ENCODE assay signal across 26 cellular contexts in genomic region chr4:154959756-154960155, GRCh38.
"Had no signal": no experiment of that assay in that cellular context is flagged by ENCODE, and none has a peak within 500 bp of the region (broad histone marks: within the 10 kb centered on the region; RNA-seq: fewer than 3 reads in every experiment).

No MANE protein-coding gene starts in this region.

- DNase-seq: stimulated activated CD4-positive, alpha-beta T cell treated with anti-CD3 and anti-CD28 coated beads, Interleukin-2, amount 100 ng/mL, for 48 hours; stimulated activated CD4-positive, alpha-beta T cell treated with anti-CD3 and anti-CD28 coated beads, Interleukin-4, amount 100 ng/mL, for 1 hour; stimulated activated CD4-positive, alpha-beta T cell treated with anti-CD3 and anti-CD28 coated beads, Interleukin-4, amount 100 ng/mL, for 24 hours; stimulated activated CD4-positive, alpha-beta T cell treated with anti-CD3 and anti-CD28 coated beads, Interleukin-4, amount 100 ng/mL, for 4 hours; stimulated activated CD8-positive, alpha-beta memory T cell treated with anti-CD3 and anti-CD28 coated beads, Interleukin-4, amount 100 ng/mL, for 48 hours; stimulated activated naive B cell treated with anti-CD40 and anti-IgM and Interleukin-4, amounts not matched to agents 10 μg/mL and 1 μg/mL and 100 μg/mL, for 72 hours; stimulated activated naive CD4-positive, alpha-beta T cell; stimulated activated naive CD4-positive, alpha-beta T cell treated with Interleukin-2 at 50 U/mL for 16 hours; stimulated activated naive CD8-positive, alpha-beta T cell treated with anti-CD3 and anti-CD28 coated beads, Interleukin-15, amount 100 ng/mL, for 72 hours; stimulated activated naive CD8-positive, alpha-beta T cell treated with anti-CD3 and anti-CD28 coated beads, Interleukin-15, Interleukin-2, amounts not matched to agents 100 U/mL and 50 U/mL, for 24 hours; trophoblast cell; upper lobe of left lung; upper lobe of right lung; uterus had no signal

- H3K36me3 Mint-ChIP-seq: stimulated activated effector memory CD8-positive, alpha-beta T cell treated with anti-CD3 and anti-CD28 coated beads, Interleukin-12 subunit alpha, Interleukin-12 subunit beta, amount 100 ng/mL, for 72 hours; stimulated activated memory B cell treated with anti-CD40 and anti-IgM and Interleukin-4, amounts not matched to agents 10 μg/mL and 1 μg/mL and 100 μg/mL, for 72 hours; stimulated activated naive B cell treated with anti-CD40 and anti-IgM and Interleukin-4, amounts not matched to agents 10 μg/mL and 1 μg/mL and 100 μg/mL, for 72 hours; type B pancreatic cell had no signal

- H3K9me3 Mint-ChIP-seq: type B pancreatic cell had no signal

- H3K27ac ChIP-seq: stomach, suprapubic skin, thoracic aorta, tibial artery, tibial nerve, transverse colon, upper lobe of left lung, upper lobe of right lung, uterus, vagina had no signal

- H3K27ac Mint-ChIP-seq: stimulated activated effector memory CD8-positive, alpha-beta T cell treated with anti-CD3 and anti-CD28 coated beads, Interleukin-12 subunit alpha, Interleukin-12 subunit beta, amount 100 ng/mL, for 72 hours; stimulated activated memory B cell treated with anti-CD40 and anti-IgM and Interleukin-4, amounts not matched to agents 10 μg/mL and 1 μg/mL and 100 μg/mL, for 72 hours; stimulated activated naive B cell treated with anti-CD40 and anti-IgM and Interleukin-4, amounts not matched to agents 10 μg/mL and 1 μg/mL and 100 μg/mL, for 72 hours; stimulated activated naive CD8-positive, alpha-beta T cell treated with anti-CD3 and anti-CD28 coated beads, Interleukin-15, amount 100 ng/mL, for 72 hours; stimulated activated naive CD8-positive, alpha-beta T cell treated with anti-CD3 and anti-CD28 coated beads, Interleukin-15, Interleukin-2, amounts not matched to agents 100 ng/mL and 50 ng/mL, for 24 hours; type B pancreatic cell had no signal

- ATAC-seq: stimulated activated effector memory CD8-positive, alpha-beta T cell treated with anti-CD3 and anti-CD28 coated beads, Interleukin-12 subunit alpha, Interleukin-12 subunit beta, amount 100 ng/mL, for 72 hours; stimulated activated memory B cell treated with anti-CD40 and anti-IgM and Interleukin-4, amounts not matched to agents 10 μg/mL and 1 μg/mL and 100 μg/mL, for 72 hours; stimulated activated naive B cell treated with anti-CD40 and anti-IgM and Interleukin-4, amounts not matched to agents 10 μg/mL and 1 μg/mL and 100 μg/mL, for 72 hours; stimulated activated naive CD8-positive, alpha-beta T cell treated with anti-CD3 and anti-CD28 coated beads, Interleukin-15, amount 100 ng/mL, for 72 hours; stimulated activated naive CD8-positive, alpha-beta T cell treated with anti-CD3 and anti-CD28 coated beads, Interleukin-15, Interleukin-2, amounts not matched to agents 100 U/mL and 50 U/mL, for 24 hours; upper lobe of right lung had no signal

- H3K4me1 Mint-ChIP-seq: stimulated activated effector memory CD8-positive, alpha-beta T cell treated with anti-CD3 and anti-CD28 coated beads, Interleukin-12 subunit alpha, Interleukin-12 subunit beta, amount 100 ng/mL, for 72 hours; stimulated activated memory B cell treated with anti-CD40 and anti-IgM and Interleukin-4, amounts not matched to agents 10 μg/mL and 1 μg/mL and 100 μg/mL, for 72 hours; stimulated activated naive B cell treated with anti-CD40 and anti-IgM and Interleukin-4, amounts not matched to agents 10 μg/mL and 1 μg/mL and 100 μg/mL, for 72 hours; stimulated activated naive CD8-positive, alpha-beta T cell treated with anti-CD3 and anti-CD28 coated beads, Interleukin-15, amount 100 ng/mL, for 72 hours had no signal

- H3K9me3 ChIP-seq: stomach, suprapubic skin, thoracic aorta, thyroid gland, tibial artery, tibial nerve, transverse colon, upper lobe of left lung, upper lobe of right lung, uterus, vagina had no signal

- H3K36me3 ChIP-seq: stomach, suprapubic skin, thoracic aorta, thyroid gland, tibial artery, tibial nerve, transverse colon, upper lobe of left lung, upper lobe of right lung, uterus, vagina had no signal

- H3K4me1 ChIP-seq: suprapubic skin, transverse colon, upper lobe of left lung, upper lobe of right lung, uterus, vagina had no signal

- H3K4me3 Mint-ChIP-seq: stimulated activated effector memory CD8-positive, alpha-beta T cell treated with anti-CD3 and anti-CD28 coated beads, Interleukin-12 subunit alpha, Interleukin-12 subunit beta, amount 100 ng/mL, for 72 hours; stimulated activated memory B cell treated with anti-CD40 and anti-IgM and Interleukin-4, amounts not matched to agents 10 μg/mL and 1 μg/mL and 100 μg/mL, for 72 hours; stimulated activated naive B cell treated with anti-CD40 and anti-IgM and Interleukin-4, amounts not matched to agents 10 μg/mL and 1 μg/mL and 100 μg/mL, for 72 hours; stimulated activated naive CD8-positive, alpha-beta T cell treated with anti-CD3 and anti-CD28 coated beads, Interleukin-15, amount 100 ng/mL, for 72 hours; stimulated activated naive CD8-positive, alpha-beta T cell treated with anti-CD3 and anti-CD28 coated beads, Interleukin-15, Interleukin-2, amounts not matched to agents 100 ng/mL and 50 ng/mL, for 24 hours; type B pancreatic cell had no signal

- H3K4me3 ChIP-seq: stomach, suprapubic skin, thoracic aorta, thyroid gland, tibial artery, tibial nerve, transverse colon, upper lobe of left lung, upper lobe of right lung, uterus, vagina had no signal

- H3K27me3 ChIP-seq: stomach, suprapubic skin, thyroid gland, tibial artery, tibial nerve, transverse colon, upper lobe of left lung, upper lobe of right lung, uterus, vagina had no signal

- H3K27me3 Mint-ChIP-seq: stimulated activated memory B cell treated with anti-CD40 and anti-IgM and Interleukin-4, amounts not matched to agents 10 μg/mL and 1 μg/mL and 100 μg/mL, for 72 hours; stimulated activated naive B cell treated with anti-CD40 and anti-IgM and Interleukin-4, amounts not matched to agents 10 μg/mL and 1 μg/mL and 100 μg/mL, for 72 hours; stimulated activated naive CD8-positive, alpha-beta T cell treated with anti-CD3 and anti-CD28 coated beads, Interleukin-15, amount 100 ng/mL, for 72 hours; stimulated activated naive CD8-positive, alpha-beta T cell treated with anti-CD3 and anti-CD28 coated beads, Interleukin-15, Interleukin-2, amounts not matched to agents 100 ng/mL and 50 ng/mL, for 24 hours; type B pancreatic cell had no signal
